28 cellular contexts compared by ENCODE assay signal in the genomic region with DNA sequence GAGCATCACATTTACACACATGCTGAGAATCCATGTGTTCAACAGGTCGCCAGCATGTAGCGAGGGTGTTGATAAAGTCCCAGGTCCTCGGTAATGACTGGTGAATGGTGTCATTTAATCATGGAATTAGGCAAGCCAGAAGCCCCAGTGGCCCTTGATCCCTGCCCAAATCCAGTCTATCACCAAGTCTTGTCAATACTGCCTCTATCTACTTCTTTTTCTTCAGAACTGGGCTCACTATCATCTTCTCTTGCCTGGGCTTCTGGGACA.
"Had no signal": no experiment of that assay in that cellular context is flagged by ENCODE, and none has a peak within 500 bp of the region (broad histone marks: within the 10 kb centered on the region; RNA-seq: fewer than 3 reads in every experiment).

No MANE protein-coding gene starts in this region.

- H3K9me3 Mint-ChIP-seq: naive thymus-derived CD4-positive, alpha-beta T cell; nephron; type B pancreatic cell had no signal

- H3K36me3 ChIP-seq: esophagus muscularis mucosa, gastroesophageal sphincter, heart left ventricle, left lung, ovary, stomach, thyroid gland had no signal

- H3K4me2 ChIP-seq: hepatocyte had no signal

- H3K27me3 ChIP-seq: esophagus muscularis mucosa, foreskin keratinocyte, gastroesophageal sphincter, heart left ventricle, hepatocyte, left lung, ovary, stomach, thyroid gland had no signal

- ATAC-seq: foreskin keratinocyte; gastroesophageal sphincter; heart left ventricle; left cardiac atrium; left lung; naive thymus-derived CD4-positive, alpha-beta T cell; psoas muscle; right cardiac atrium had no signal

- H3K4me3 ChIP-seq: coronary artery, esophagus muscularis mucosa, gastroesophageal sphincter, heart left ventricle, hepatocyte, left lung, ovary, psoas muscle, skin epidermis, stomach, thyroid gland had no signal

- H3K27me3 Mint-ChIP-seq: type B pancreatic cell had no signal

- H3K4me1 Mint-ChIP-seq: nephron had no signal

- DNase-seq: dermis blood vessel endothelial cell; effector memory CD4-positive, alpha-beta T cell; foreskin keratinocyte; heart left ventricle; left cardiac atrium; left lung; mesendoderm; midbrain; naive thymus-derived CD4-positive, alpha-beta T cell; nucleus accumbens; ovary; posterior cingulate gyrus; psoas muscle; right cardiac atrium; stimulated activated CD4-positive, alpha-beta T cell treated with anti-CD3 and anti-CD28 coated beads, Interleukin-12 subunit alpha, Interleukin-12 subunit beta, amount 100 ng/mL, for 4 hours; stimulated activated CD4-positive, alpha-beta T cell treated with anti-CD3 and anti-CD28 coated beads, Interleukin-1b, Interleukin-23, amount 100 ng/mL, for 48 hours; stimulated activated CD4-positive, alpha-beta T cell treated with anti-CD3 and anti-CD28 coated beads, Interleukin-4, amount 100 ng/mL, for 1 hour; stimulated activated CD8-positive, alpha-beta memory T cell treated with anti-CD3 and anti-CD28 coated beads, Interleukin-4, amount 100 ng/mL, for 48 hours; stimulated activated naive CD4-positive, alpha-beta T cell; stomach; thyroid gland had no signal

- H3K36me3 Mint-ChIP-seq: naive thymus-derived CD4-positive, alpha-beta T cell; type B pancreatic cell had no signal

- H3K4me1 ChIP-seq: heart left ventricle, psoas muscle had no signal

- H3K27ac ChIP-seq: esophagus muscularis mucosa, foreskin keratinocyte, gastroesophageal sphincter, heart left ventricle, hepatocyte, left lung, ovary, psoas muscle, thyroid gland had no signal

- H2AFZ ChIP-seq: hepatocyte had no signal

- H3K79me2 ChIP-seq: hepatocyte had no signal

- H3K9me3 ChIP-seq: esophagus muscularis mucosa, gastroesophageal sphincter, heart left ventricle, left lung, ovary, psoas muscle, stomach, thyroid gland had no signal

- H3K27ac Mint-ChIP-seq: naive thymus-derived CD4-positive, alpha-beta T cell; nephron; type B pancreatic cell had no signal

- H3K4me3 Mint-ChIP-seq: naive thymus-derived CD4-positive, alpha-beta T cell; nephron; type B pancreatic cell had no signal
